In the genomic region with DNA sequence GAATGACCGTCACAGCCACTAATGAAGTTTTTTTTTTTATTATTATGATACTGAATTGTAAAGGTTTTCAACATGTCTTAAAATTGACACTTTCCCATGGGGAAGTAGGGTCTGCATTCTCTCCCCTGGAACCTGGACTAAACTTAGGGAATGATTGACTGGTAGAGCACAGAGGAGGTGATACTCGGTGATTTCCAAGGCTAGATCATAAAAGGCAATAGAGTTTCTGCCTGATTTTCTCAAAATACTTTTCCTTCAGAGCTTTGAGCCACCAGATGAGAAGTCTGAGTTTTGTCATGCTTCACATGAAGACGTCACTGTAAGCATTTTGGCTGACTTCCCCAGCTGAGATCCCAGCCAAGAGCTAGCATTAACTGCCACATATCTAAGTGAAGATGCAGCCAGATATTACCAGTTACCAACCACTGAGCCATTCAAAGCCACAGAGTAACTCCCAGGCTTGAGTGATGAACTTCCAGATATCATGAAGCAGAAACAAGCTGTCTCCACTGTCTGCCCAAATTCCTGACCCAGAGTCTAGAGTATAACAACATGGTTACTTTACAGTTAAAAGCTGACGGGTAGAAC, we compare ENCODE assay signal across 15 cellular contexts.
DNase-seq lines count a peak whose midpoint lies in the region; ATAC-seq and TF ChIP-seq lines count a peak whose summit lies in the region.
"Had no signal": no experiment of that assay in that cellular context is flagged by ENCODE, and none has a peak within 500 bp of the region (broad histone marks: within the 10 kb centered on the region; RNA-seq: fewer than 3 reads in every experiment).

No MANE protein-coding gene starts in this region.

- peaks cover 0 to 6% (median 2%) of the 10 kb centered on the region in 5 experiments for H3K9me3 Mint-ChIP-seq in brain
- H3K9me3 Mint-ChIP-seq in effector memory CD8-positive, alpha-beta T cell = peaks cover 6 to 7% of the 10 kb centered on the region in 2 donors
- H3K9me3 Mint-ChIP-seq: activated T-cell treated with anti-CD3 and anti-CD28 coated beads, Interleukin-2, amount 50 U/mL, for 4 hours had no signal

- H3K4me1 ChIP-seq in hepatocyte (ENCODE audit: insufficient read depth) = no peaks in the 10 kb centered on the region
- H3K4me1 ChIP-seq in smooth muscle cell (ENCODE audit: low read depth) = peaks cover 4% of the 10 kb centered on the region
- H3K4me1 ChIP-seq: thyroid gland had no signal

- no peaks in the 10 kb centered on the region for H3K9me2 ChIP-seq in hepatocyte (replicated peaks; ENCODE audit: insufficient read depth)

- in situ Hi-C loops in KBM-7 (cut with MboI; ENCODE audit: low pct_unique_long_range_greater_than_20kb, low sequenced_read_pairs) = no loop called here

- H3K4me1 Mint-ChIP-seq in brain = peaks cover 34% of the 10 kb centered on the region
- H3K4me1 Mint-ChIP-seq in effector memory CD8-positive, alpha-beta T cell (ENCODE audit: low read depth in 2 of 2) = no peaks in the 10 kb centered on the region
- H3K4me1 Mint-ChIP-seq: naive thymus-derived CD4-positive, alpha-beta T cell had no signal

- H3K4me3 ChIP-seq in hepatocyte = no peak overlapping the region
- H3K4me3 ChIP-seq in smooth muscle cell = no peak overlapping the region
- H3K4me3 ChIP-seq: thyroid gland had no signal

- peaks cover 2% of the 10 kb centered on the region for H3K27me3 ChIP-seq in hepatocyte
- H3K27me3 ChIP-seq in smooth muscle cell (ENCODE audit: low read depth) = no peaks in the 10 kb centered on the region
- H3K27me3 ChIP-seq: thyroid gland had no signal

- WGBS in hepatocyte (ENCODE audit: low lambda C conversion rate, missing lambda C conversion rate) = 67% methylated on average over 4 of the region's 4 CpGs
- WGBS in smooth muscle cell (ENCODE audit: low lambda C conversion rate) = 39% methylated on average over 4 of the region's 4 CpGs

- TF ChIP-seq CTCF in brain (conservative IDR thresholded peaks at IDR 0.05) (no peak), hepatocyte (IDR thresholded peaks at IDR 0.05; ENCODE audit: poor library complexity) (no peak), smooth muscle cell (IDR thresholded peaks at IDR 0.05; ENCODE audit: borderline replicate concordance, insufficient read depth, poor library complexity, severe bottlenecking) (no peak)

- H3K4me2 ChIP-seq in hepatocyte = peak overlapping the region; percentile 2
- peak overlapping the region; percentile 42 for H3K4me2 ChIP-seq in smooth muscle cell

- no peak overlapping the region for H2AFZ ChIP-seq in hepatocyte
- H2AFZ ChIP-seq in smooth muscle cell (ENCODE audit: low read depth) = no peak overlapping the region

- no peaks in the 10 kb centered on the region for H3F3A ChIP-seq in smooth muscle cell (ENCODE audit: low read depth)

- no peaks in the 10 kb centered on the region for H3K36me3 Mint-ChIP-seq in brain
- H3K36me3 Mint-ChIP-seq in effector memory CD8-positive, alpha-beta T cell (ENCODE audit: insufficient read depth) = no peaks in the 10 kb centered on the region
- H3K36me3 Mint-ChIP-seq: naive thymus-derived CD4-positive, alpha-beta T cell had no signal

- no peaks in the 10 kb centered on the region for H3K36me3 ChIP-seq in hepatocyte (replicated peaks; ENCODE audit: insufficient read depth, low read depth)
- H3K36me3 ChIP-seq in smooth muscle cell (ENCODE audit: low read depth) = no peaks in the 10 kb centered on the region
- H3K36me3 ChIP-seq: thyroid gland had no signal

- H3K27ac Mint-ChIP-seq in brain = peak overlapping the region in 3 of 5 experiments; percentile 6 to 48 (median 34)
- no peak overlapping the region for H3K27ac Mint-ChIP-seq in effector memory CD8-positive, alpha-beta T cell
- H3K27ac Mint-ChIP-seq: naive thymus-derived CD4-positive, alpha-beta T cell had no signal

- ATAC-seq in effector memory CD8-positive, alpha-beta T cell (replicated peaks) = no peak
- ATAC-seq in HG03442 (IDR thresholded peaks at IDR 0.05; ENCODE audit: unreplicated experiment) = no peak
- ATAC-seq: activated CD4-positive, CD25-positive, alpha-beta regulatory T cell treated with anti-CD3 and anti-CD28 coated beads, Interleukin-2, amount 50 U/mL, for 24 hours; activated T-cell treated with anti-CD3 and anti-CD28 coated beads, Interleukin-2, amount 50 U/mL, for 4 hours; HCT116; HepG2; naive thymus-derived CD4-positive, alpha-beta T cell had no signal

- H4K20me1 ChIP-seq in hepatocyte (ENCODE audit: insufficient read depth, poor library complexity, severe bottlenecking) = no peaks in the 10 kb centered on the region
- H4K20me1 ChIP-seq in smooth muscle cell (ENCODE audit: low read depth) = no peaks in the 10 kb centered on the region

- peak overlapping the region in 1 of 5 experiments; percentile 12 for H3K4me3 Mint-ChIP-seq in brain
- no peak overlapping the region for H3K4me3 Mint-ChIP-seq in effector memory CD8-positive, alpha-beta T cell
- H3K4me3 Mint-ChIP-seq: activated T-cell treated with anti-CD3 and anti-CD28 coated beads, Interleukin-2, amount 50 U/mL, for 4 hours; naive thymus-derived CD4-positive, alpha-beta T cell had no signal

- no peaks in the 10 kb centered on the region for H3K27me3 Mint-ChIP-seq in brain
- no peaks in the 10 kb centered on the region for H3K27me3 Mint-ChIP-seq in effector memory CD8-positive, alpha-beta T cell
- H3K27me3 Mint-ChIP-seq: naive thymus-derived CD4-positive, alpha-beta T cell had no signal

- no peaks in the 10 kb centered on the region for H3K9me3 ChIP-seq in hepatocyte (ENCODE audit: low read depth)
- H3K9me3 ChIP-seq in smooth muscle cell (replicated peaks; ENCODE audit: low read depth) = no peaks in the 10 kb centered on the region
- H3K9me3 ChIP-seq: thyroid gland had no signal

- DNase-seq in KBM-7 (peak; percentile 47), hepatocyte (ENCODE audit: low spot score) (peak; percentile 35), smooth muscle cell (lab: John Stamatoyannopoulos, UW; ENCODE audit: unreplicated experiment) (peak; percentile 1), NCI-H226 (no peak)
- no peak for DNase-seq in effector memory CD8-positive, alpha-beta T cell
- DNase-seq: activated T-cell treated with anti-CD3 and anti-CD28 coated beads, Interleukin-2, amount 50 U/mL, for 4 hours; naive thymus-derived CD4-positive, alpha-beta T cell; NCI-H1436; small intestine; thyroid gland had no signal

- H3K79me2 ChIP-seq in hepatocyte (no peaks in the 10 kb centered on the region), smooth muscle cell (ENCODE audit: low read depth) (no peaks in the 10 kb centered on the region)

- H3K27ac ChIP-seq in hepatocyte = peak overlapping the region; percentile 1
- peak overlapping the region; percentile 78 for H3K27ac ChIP-seq in smooth muscle cell (ENCODE audit: low read depth)
- H3K27ac ChIP-seq: thyroid gland had no signal

- H3K9ac ChIP-seq in smooth muscle cell (ENCODE audit: low read depth) = peak overlapping the region; percentile 12

Comparison
In these comparisons a context has a peak if more than half of its experiments do, and no peak if none do; other contexts are left out.
1. DNase-seq: peak in KBM-7 (single experiment), hepatocyte (single experiment) and smooth muscle cell (single experiment); none in effector memory CD8-positive, alpha-beta T cell (0 of 3) and NCI-H226 (single experiment).
2. H3K27ac Mint-ChIP-seq: peak in brain (3 of 5); none in effector memory CD8-positive, alpha-beta T cell (0 of 2).